ENCODE assay signal across 8 cellular contexts in the genomic region with DNA sequence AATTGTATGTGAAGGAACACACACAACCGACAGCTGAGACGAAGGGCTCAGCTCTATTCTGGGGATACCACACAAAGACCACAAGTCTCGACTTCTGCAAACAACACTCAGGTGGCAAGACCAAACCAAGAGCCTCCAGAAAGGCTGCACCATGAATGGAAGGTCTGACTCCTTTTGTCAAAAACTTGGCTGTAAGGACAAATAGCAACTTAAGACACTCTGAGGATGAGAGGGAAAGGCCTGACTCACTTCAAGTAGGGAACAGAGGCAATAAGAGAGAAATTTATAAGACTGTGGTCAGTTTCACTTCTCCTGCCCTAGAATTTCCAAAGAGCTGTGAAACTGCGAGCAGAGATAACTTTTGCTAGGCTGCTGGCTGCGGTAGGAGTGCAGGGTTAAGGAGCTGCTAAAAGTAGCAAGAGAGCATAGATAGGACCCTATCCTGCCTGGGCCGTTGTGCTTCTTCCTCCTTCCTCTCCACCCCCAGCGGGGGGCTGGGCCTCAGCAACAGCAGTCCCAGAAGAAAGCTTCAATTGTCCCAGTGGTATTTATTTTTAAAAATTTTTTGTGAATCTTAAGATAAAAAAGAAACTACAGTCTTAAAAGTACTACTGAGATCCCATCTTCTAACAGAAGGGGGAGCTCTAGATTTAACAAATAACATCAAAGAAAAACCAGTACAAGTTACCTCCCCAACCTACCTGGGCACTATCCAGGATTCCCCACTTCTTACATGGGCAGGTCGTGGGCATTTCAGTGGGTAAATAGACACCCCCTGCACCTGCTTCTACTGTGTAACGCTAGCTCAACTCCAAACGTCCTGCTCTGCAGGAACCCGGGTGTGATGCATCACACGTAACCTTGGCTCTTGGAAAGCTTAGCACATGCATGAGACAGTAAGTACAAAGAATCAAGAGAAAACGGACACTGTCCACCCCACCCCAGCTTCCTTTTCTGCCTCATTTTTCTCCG.
DNase-seq lines count a peak whose midpoint lies in the region; ATAC-seq and TF ChIP-seq lines count a peak whose summit lies in the region.

No MANE protein-coding gene starts in this region.

- H3K36me3 Mint-ChIP-seq in activated CD8-positive, alpha-beta memory T cell treated with anti-CD3 and anti-CD28 coated beads, Interleukin-2, amount 10 ng/mL, durations not matched to agents 7 days and 5 days = peaks cover 16% of the 10 kb centered on the region

- H3K9me3 ChIP-seq in lung (ENCODE audit: control insufficient read depth in 2 of 2, insufficient read depth in 1 of 2, low read length in 1 of 2) (no peaks in the 10 kb centered on the region), tibial artery (no peaks in the 10 kb centered on the region)

- H3K36me3 ChIP-seq in lung (ENCODE audit: control insufficient read depth in 2 of 2, insufficient read depth in 2 of 2, low read length in 2 of 2) (peaks cover 0 to 8% of the 10 kb centered on the region in 2 donors), tibial artery (peaks cover 0 to 14% (median 11%) of the 10 kb centered on the region in 3 donors)

- H3K27ac ChIP-seq in lung (ENCODE audit: low read depth in 1 of 2, low read length in 1 of 2) (peak overlapping the region; percentile 59 to 67), tibial artery (peak overlapping the region; percentile 55 to 71)

- H3K27me3 ChIP-seq in lung (ENCODE audit: control insufficient read depth, insufficient read depth) = no peaks in the 10 kb centered on the region
- no peaks in the 10 kb centered on the region for H3K27me3 ChIP-seq in tibial artery

- peaks cover 48% of the 10 kb centered on the region for H3K4me1 Mint-ChIP-seq in activated CD8-positive, alpha-beta memory T cell treated with anti-CD3 and anti-CD28 coated beads, Interleukin-2, amount 10 ng/mL, durations not matched to agents 7 days and 5 days

- peak; percentile 40 for TF ChIP-seq CTCF in lung (IDR thresholded peaks at IDR 0.05; ENCODE audit: control extremely low read depth, extremely low read depth)
- peak; percentile 60 to 75 for TF ChIP-seq CTCF in tibial artery (IDR thresholded peaks at IDR 0.05)

- WGBS in lung, 2 donors = 17 to 22% methylated on average over 14 of the region's 14 CpGs

- peak overlapping the region; percentile 10 for H3K4me3 Mint-ChIP-seq in activated CD8-positive, alpha-beta memory T cell treated with anti-CD3 and anti-CD28 coated beads, Interleukin-2, amount 10 ng/mL, durations not matched to agents 7 days and 5 days

- peaks cover 2 to 12% of the 10 kb centered on the region in 2 donors for H3K4me1 ChIP-seq in lung (ENCODE audit: control insufficient read depth in 2 of 2, insufficient read depth in 2 of 2, low read length in 2 of 2)
- H3K4me1 ChIP-seq in tibial artery = peaks cover 0 to 48% (median 22%) of the 10 kb centered on the region in 4 donors

- peak overlapping the region; percentile 81 for H3K27ac Mint-ChIP-seq in activated CD8-positive, alpha-beta memory T cell treated with anti-CD3 and anti-CD28 coated beads, Interleukin-2, amount 10 ng/mL, durations not matched to agents 7 days and 5 days

- ATAC-seq in activated CD8-positive, alpha-beta memory T cell treated with anti-CD3 and anti-CD28 coated beads, Interleukin-2, amount 10 ng/mL, durations not matched to agents 7 days and 5 days = peak; percentile 71
- peak; percentile 57 for ATAC-seq in GM21737 (IDR thresholded peaks at IDR 0.05; ENCODE audit: unreplicated experiment)
- ATAC-seq in lung (ENCODE audit: insufficient read depth, low FRiP score) = peak; percentile 44

- peak; percentile 54 for DNase-seq in activated CD8-positive, alpha-beta memory T cell treated with anti-CD3 and anti-CD28 coated beads, Interleukin-2, amount 10 ng/mL, durations not matched to agents 7 days and 5 days
- DNase-seq in activated CD8-positive, alpha-beta memory T cell treated with anti-CD3 and anti-CD28 coated beads, Interleukin-2, amount 50 U/mL, for 4 hours = no peak
- DNase-seq in LHCN-M2 (ENCODE audit: low read depth) (peak; percentile 52), SK-N-DZ (ENCODE audit: low spot score) (peak; percentile 55), dedifferentiated amniotic fluid mesenchymal stem cell (ENCODE audit: extremely low spot score) (peak; percentile 35), lung (ENCODE audit: low spot score) (no peak), tibial artery (peak in 1 of 2 donors; percentile 65)

- CTCF ChIA-PET in activated CD8-positive, alpha-beta memory T cell treated with anti-CD3 and anti-CD28 coated beads, Interleukin-2, amount 10 ng/mL, durations not matched to agents 7 days and 5 days (lab: Charles Lee) = interaction anchor here (0.6 to 7.0 kb wide), 59 partner anchors 8 to 801 kb away, joined by 3 to 98 read pairs (median 5); a partner anchor contains a TSS

- no peaks in the 10 kb centered on the region for H3K9me3 Mint-ChIP-seq in activated CD8-positive, alpha-beta memory T cell treated with anti-CD3 and anti-CD28 coated beads, Interleukin-2, amount 10 ng/mL, durations not matched to agents 7 days and 5 days (ENCODE audit: low read depth)

- no peak overlapping the region for H3K4me3 ChIP-seq in lung
- peak overlapping the region; percentile 2 to 34 for H3K4me3 ChIP-seq in tibial artery

- intact Hi-C loops in tibial artery (cut with DNase I; ENCODE audit: low total_unique reads) = loop anchor here (2.0 to 10.0 kb wide), 2 partner anchors 62 to 210 kb away; a partner anchor contains a TSS

- no peaks in the 10 kb centered on the region for H3K27me3 Mint-ChIP-seq in activated CD8-positive, alpha-beta memory T cell treated with anti-CD3 and anti-CD28 coated beads, Interleukin-2, amount 10 ng/mL, durations not matched to agents 7 days and 5 days

Comparison
In these comparisons a context has a peak if more than half of its experiments do, and no peak if none do; other contexts are left out.
1. DNase-seq: peak in activated CD8-positive, alpha-beta memory T cell treated with anti-CD3 and anti-CD28 coated beads, Interleukin-2, amount 10 ng/mL, durations not matched to agents 7 days and 5 days (single experiment), LHCN-M2 (single experiment), SK-N-DZ (single experiment) and dedifferentiated amniotic fluid mesenchymal stem cell (single experiment); none in activated CD8-positive, alpha-beta memory T cell treated with anti-CD3 and anti-CD28 coated beads, Interleukin-2, amount 50 U/mL, for 4 hours (single experiment) and lung (single experiment).
2. Peak in every context shown above with its lines, with median percentiles within 50 percentile points of each other: ATAC-seq.